Comparison of ENCODE assay signal across 1 cellular context in the genomic region with DNA sequence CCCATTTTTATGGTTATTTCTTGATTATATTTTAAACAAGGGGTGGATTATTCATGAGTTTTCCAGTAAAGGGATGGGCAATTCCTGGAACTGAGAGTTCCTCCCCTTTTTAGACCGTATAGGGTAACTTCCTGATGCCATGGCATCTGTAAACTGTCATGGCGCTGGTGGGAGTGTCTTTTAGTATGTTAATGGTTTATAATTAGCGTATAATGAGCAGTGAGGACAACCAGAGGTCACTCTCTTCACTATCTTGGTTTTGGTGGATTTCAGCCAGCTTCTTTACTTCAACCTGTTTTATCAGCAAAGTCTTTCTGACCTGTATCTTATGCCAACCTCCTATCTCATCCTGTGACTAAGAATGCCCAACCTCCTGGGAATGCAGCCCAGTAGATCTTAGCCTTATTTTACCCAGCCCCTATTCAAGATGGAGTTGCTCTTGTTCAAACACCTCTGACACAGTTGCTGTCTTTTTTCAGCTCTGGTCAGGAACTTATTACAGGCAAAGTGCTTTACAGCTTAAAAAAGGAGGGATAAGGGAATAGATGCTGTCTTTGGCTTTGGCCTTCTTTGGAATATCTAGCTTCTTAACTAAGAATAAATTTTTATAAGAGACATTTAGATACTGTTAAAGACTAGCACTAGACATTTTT.
TF ChIP-seq lines count a peak whose summit lies in the region.

No MANE protein-coding gene starts in this region.

TF ChIP-seq in SK-N-SH treated with all-trans-retinoic acid at 6 μM for 48 hours, 23 proteins besides CTCF, POLR2A, EP300 and RAD21 (continued from another document):
- TF ChIP-seq, protein P1, sequence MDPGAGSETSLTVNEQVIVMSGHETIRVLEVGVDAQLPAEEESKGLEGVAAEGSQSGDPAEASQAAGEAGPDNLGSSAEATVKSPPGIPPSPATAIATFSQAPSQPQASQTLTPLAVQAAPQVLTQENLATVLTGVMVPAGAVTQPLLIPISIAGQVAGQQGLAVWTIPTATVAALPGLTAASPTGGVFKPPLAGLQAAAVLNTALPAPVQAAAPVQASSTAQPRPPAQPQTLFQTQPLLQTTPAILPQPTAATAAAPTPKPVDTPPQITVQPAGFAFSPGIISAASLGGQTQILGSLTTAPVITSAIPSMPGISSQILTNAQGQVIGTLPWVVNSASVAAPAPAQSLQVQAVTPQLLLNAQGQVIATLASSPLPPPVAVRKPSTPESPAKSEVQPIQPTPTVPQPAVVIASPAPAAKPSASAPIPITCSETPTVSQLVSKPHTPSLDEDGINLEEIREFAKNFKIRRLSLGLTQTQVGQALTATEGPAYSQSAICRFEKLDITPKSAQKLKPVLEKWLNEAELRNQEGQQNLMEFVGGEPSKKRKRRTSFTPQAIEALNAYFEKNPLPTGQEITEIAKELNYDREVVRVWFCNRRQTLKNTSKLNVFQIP (CRISPR knock-in tag; IDR thresholded peaks at IDR 0.05; ENCODE audit: borderline replicate concordance, low read depth): no peak; the same call in 1 of the 2 replicates
- TF ChIP-seq ZFP3 (CRISPR knock-in tag; IDR thresholded peaks at IDR 0.05) (peak; percentile 92), OSR1 (CRISPR knock-in tag; IDR thresholded peaks at IDR 0.05) (no peak)
